ENCODE assay signal across 8 cellular contexts in genomic region chr2:63049291-63050185, GRCh38. TPM values are rescaled to one million over a fixed set of nuclear protein-coding genes. Genes with fewer than 3 reads are reported as not detected.
A peak's percentile ranks its signal among the peaks of the same experiment; 100 is the strongest.
DNase-seq lines count a peak whose midpoint lies in the region; TF ChIP-seq lines count a peak whose summit lies in the region.

No MANE protein-coding gene starts in this region.

- TF ChIP-seq CTCF in prostate gland (IDR thresholded peaks at IDR 0.05), result no peak

- H3K9me3 ChIP-seq in prostate gland, result no peaks in the 10 kb centered on the region

- H3K27ac Mint-ChIP-seq in activated T-cell treated with anti-CD3 and anti-CD28 coated beads, Interleukin-2, amount 50 U/mL, for 24 hours, result no peak overlapping the region

- H3K4me3 Mint-ChIP-seq in activated T-cell treated with anti-CD3 and anti-CD28 coated beads, Interleukin-2, amount 50 U/mL, for 24 hours, result peak overlapping the region; percentile 77

- peak; percentile 43 for DNase-seq in activated T-cell treated with anti-CD3 and anti-CD28 coated beads, Interleukin-2, amount 50 U/mL, for 24 hours
- DNase-seq in activated T-cell treated with anti-CD3 and anti-CD28 coated beads for 4 hours (no peak), SK-N-DZ (ENCODE audit: low spot score) (peak; percentile 4), epithelial cell of prostate (ENCODE audit: low read depth, low spot score) (no peak), prostate gland (ENCODE audit: low spot score) (no peak), NCI-H510A (lab: John Stamatoyannopoulos, UW) (no peak), CD1c-positive myeloid dendritic cell (ENCODE audit: extremely low spot score) (no peak), cerebellar cortex (ENCODE audit: low spot score) (no peak)

- TF ChIP-seq POLR2A in prostate gland (IDR thresholded peaks at IDR 0.05), result no peak

- peaks cover 24% of the 10 kb centered on the region for H3K27me3 ChIP-seq in prostate gland (replicated peaks; ENCODE audit: insufficient read depth)

- peaks cover 63% of the 10 kb centered on the region for H3K4me1 Mint-ChIP-seq in activated T-cell treated with anti-CD3 and anti-CD28 coated beads, Interleukin-2, amount 50 U/mL, for 24 hours (ENCODE audit: low read depth)

- 8% methylated on average over 46 of the region's 46 CpGs for WGBS in prostate gland

- H3K27me3 Mint-ChIP-seq in activated T-cell treated with anti-CD3 and anti-CD28 coated beads, Interleukin-2, amount 50 U/mL, for 24 hours, result peaks cover 90% of the 10 kb centered on the region

- H3K36me3 ChIP-seq in prostate gland, result no peaks in the 10 kb centered on the region

- peak overlapping the region; percentile 62 for H3K27ac ChIP-seq in epithelial cell of prostate
- H3K27ac ChIP-seq in prostate gland, result peak overlapping the region; percentile 63 to 79

- intact Hi-C loops in prostate gland (cut with DNase I), result no loop called here

- no peaks in the 10 kb centered on the region for H3K4me1 ChIP-seq in prostate gland (replicated peaks)

- peak overlapping the region; percentile 30 to 49 for H3K4me3 ChIP-seq in prostate gland

- H3K36me3 Mint-ChIP-seq in activated T-cell treated with anti-CD3 and anti-CD28 coated beads, Interleukin-2, amount 50 U/mL, for 24 hours (ENCODE audit: low read depth), result peaks cover 10% of the 10 kb centered on the region

- no peaks in the 10 kb centered on the region for H3K9me3 Mint-ChIP-seq in activated T-cell treated with anti-CD3 and anti-CD28 coated beads, Interleukin-2, amount 50 U/mL, for 24 hours

RNA-seq across cellular contexts. Expression of gene OTX1, which starts 1.1 kb away (rescaled TPM):
- polyA plus RNA-seq in SK-N-DZ (2014; cell fraction: cytosol; rRNA removed), result 0.07 TPM in 1 of 2 replicates, not detected in the other
- 0.82 and 1.5 TPM in 2 replicates for polyA plus RNA-seq in SK-N-DZ (2014; cell fraction: nucleus; rRNA removed)
- total RNA-seq in prostate gland, result 1 to 10 TPM; 2.0 to 2.2 TPM

Comparison
In these comparisons a context has a peak if more than half of its experiments do, and no peak if none do; other contexts are left out.
1. DNase-seq: peak in activated T-cell treated with anti-CD3 and anti-CD28 coated beads, Interleukin-2, amount 50 U/mL, for 24 hours (single experiment) and SK-N-DZ (single experiment); none in activated T-cell treated with anti-CD3 and anti-CD28 coated beads for 4 hours (single experiment), epithelial cell of prostate (single experiment), prostate gland (single experiment), NCI-H510A (single experiment), CD1c-positive myeloid dendritic cell (single experiment) and cerebellar cortex (single experiment).